13 cellular contexts compared by ENCODE assay signal in genomic region chr2:43192039-43192438, GRCh38. TPM values are rescaled to one million over a fixed set of nuclear protein-coding genes. Genes with fewer than 3 reads are reported as not detected.
DNase-seq lines count a peak whose midpoint lies in the region; ATAC-seq and TF ChIP-seq lines count a peak whose summit lies in the region.
"Had no signal": no experiment of that assay in that cellular context is flagged by ENCODE, and none has a peak within 500 bp of the region (broad histone marks: within the 10 kb centered on the region; RNA-seq: fewer than 3 reads in every experiment).

No MANE protein-coding gene starts in this region.

- H3K4me3 ChIP-seq in OCI-LY1 (ENCODE audit: low read depth, low read length, poor library complexity, severe bottlenecking) (no peak overlapping the region), ascending aorta (no peak overlapping the region)
- H3K4me3 ChIP-seq: SK-N-MC had no signal

- H3K4me2 ChIP-seq in OCI-LY1 (ENCODE audit: low read length) = no peak overlapping the region

- no peaks in the 10 kb centered on the region for H3K36me3 ChIP-seq in OCI-LY1 (ENCODE audit: insufficient read depth, low read length)
- H3K36me3 ChIP-seq in ascending aorta = no peaks in the 10 kb centered on the region

- no peak for DNase-seq in activated T-cell treated with anti-CD3 and anti-CD28 coated beads, Interleukin-2, amount 50 U/mL, for 72 hours
- DNase-seq in activated T-cell treated with anti-CD3 and anti-CD28 coated beads, Interleukin-2, amount 50 U/mL, for 4 hours = no peak
- no peak for DNase-seq in chondrocyte (ENCODE audit: low spot score)
- no peak for DNase-seq in progenitor cell of endocrine pancreas (ENCODE audit: low spot score, unreplicated experiment)
- no peak for DNase-seq in mucosa of gallbladder (ENCODE audit: low spot score)
- no peak for DNase-seq in ascending aorta (ENCODE audit: low spot score in 2 of 2)
- DNase-seq: foreskin melanocyte; NCI-H1417 treated with DMSO at 0.1 percent for 48 hours; stimulated activated CD4-positive, alpha-beta T cell treated with anti-CD3 and anti-CD28 coated beads, Interleukin-4, amount 100 ng/mL, for 24 hours had no signal

- no peaks in the 10 kb centered on the region for H3K79me2 ChIP-seq in OCI-LY1 (ENCODE audit: insufficient read depth, low read length)

- peaks cover 65% of the 10 kb centered on the region for H3K4me1 Mint-ChIP-seq in activated T-cell treated with anti-CD3 and anti-CD28 coated beads, Interleukin-2, amount 50 U/mL, for 72 hours (ENCODE audit: low read depth)
- peaks cover 63% of the 10 kb centered on the region for H3K4me1 Mint-ChIP-seq in activated T-cell treated with anti-CD3 and anti-CD28 coated beads, Interleukin-2, amount 50 U/mL, for 4 hours (ENCODE audit: low read depth)
- H3K4me1 Mint-ChIP-seq in chondrocyte (ENCODE audit: low read depth) (peaks cover 5% of the 10 kb centered on the region), progenitor cell of endocrine pancreas (ENCODE audit: low read depth) (peaks cover 38% of the 10 kb centered on the region)

- peaks cover 0 to 3% of the 10 kb centered on the region in 2 donors for H3K36me3 Mint-ChIP-seq in activated T-cell treated with anti-CD3 and anti-CD28 coated beads, Interleukin-2, amount 50 U/mL, for 72 hours (ENCODE audit: insufficient read depth in 2 of 2)
- no peaks in the 10 kb centered on the region for H3K36me3 Mint-ChIP-seq in activated T-cell treated with anti-CD3 and anti-CD28 coated beads, Interleukin-2, amount 50 U/mL, for 4 hours (ENCODE audit: insufficient read depth)
- peaks cover 2% of the 10 kb centered on the region for H3K36me3 Mint-ChIP-seq in chondrocyte (ENCODE audit: low read depth)
- no peaks in the 10 kb centered on the region for H3K36me3 Mint-ChIP-seq in progenitor cell of endocrine pancreas (ENCODE audit: insufficient read depth)

- H3K9me2 ChIP-seq in OCI-LY1 (ENCODE audit: low read depth, low read length) = no peaks in the 10 kb centered on the region

- no peak overlapping the region for H3K9ac ChIP-seq in OCI-LY1 (ENCODE audit: low read length)

- H3K4me1 ChIP-seq in OCI-LY1 (ENCODE audit: insufficient read depth, low read length, severe bottlenecking) = peaks cover 57% of the 10 kb centered on the region
- H3K4me1 ChIP-seq in ascending aorta = no peaks in the 10 kb centered on the region

- no peak overlapping the region for H2AFZ ChIP-seq in OCI-LY1 (ENCODE audit: low read length)

- no peaks in the 10 kb centered on the region for H3K9me3 Mint-ChIP-seq in activated T-cell treated with anti-CD3 and anti-CD28 coated beads, Interleukin-2, amount 50 U/mL, for 72 hours
- H3K9me3 Mint-ChIP-seq in activated T-cell treated with anti-CD3 and anti-CD28 coated beads, Interleukin-2, amount 50 U/mL, for 4 hours = no peaks in the 10 kb centered on the region
- H3K9me3 Mint-ChIP-seq in chondrocyte (ENCODE audit: low read depth) (no peaks in the 10 kb centered on the region), progenitor cell of endocrine pancreas (ENCODE audit: low read depth) (no peaks in the 10 kb centered on the region)

- H4K20me1 ChIP-seq in OCI-LY1 (ENCODE audit: insufficient read depth, low read length) = no peaks in the 10 kb centered on the region

- no peak for ATAC-seq in activated T-cell treated with anti-CD3 and anti-CD28 coated beads, Interleukin-2, amount 50 U/mL, for 72 hours (replicated peaks in 1 of 2)
- ATAC-seq in activated T-cell treated with anti-CD3 and anti-CD28 coated beads, Interleukin-2, amount 50 U/mL, for 4 hours = no peak
- no peak for ATAC-seq in GM18858 (IDR thresholded peaks at IDR 0.05; ENCODE audit: unreplicated experiment)

- TF ChIP-seq CTCF in OCI-LY1 (IDR thresholded peaks at IDR 0.05; ENCODE audit: low read length) = peak; percentile 70
- peak; percentile 57 for TF ChIP-seq CTCF in chondrocyte (IDR thresholded peaks at IDR 0.05)
- TF ChIP-seq CTCF in progenitor cell of endocrine pancreas (IDR thresholded peaks at IDR 0.05; ENCODE audit: unreplicated experiment) = peak; percentile 42
- TF ChIP-seq CTCF in ascending aorta (IDR thresholded peaks at IDR 0.05) = no peak

- H3F3A ChIP-seq in OCI-LY1 (ENCODE audit: insufficient read depth, low read length) = no peaks in the 10 kb centered on the region

- no peak overlapping the region for H3K4me3 Mint-ChIP-seq in activated T-cell treated with anti-CD3 and anti-CD28 coated beads, Interleukin-2, amount 50 U/mL, for 72 hours
- no peak overlapping the region for H3K4me3 Mint-ChIP-seq in activated T-cell treated with anti-CD3 and anti-CD28 coated beads, Interleukin-2, amount 50 U/mL, for 4 hours
- H3K4me3 Mint-ChIP-seq in chondrocyte (ENCODE audit: unreplicated experiment) (no peak overlapping the region), progenitor cell of endocrine pancreas (ENCODE audit: low read depth) (no peak overlapping the region)
- H3K4me3 Mint-ChIP-seq: CD14-positive monocyte had no signal

- H3K27me3 ChIP-seq in OCI-LY1 (ENCODE audit: insufficient read depth, low read length) (no peaks in the 10 kb centered on the region), ascending aorta (no peaks in the 10 kb centered on the region)

- H3K9me3 ChIP-seq in OCI-LY1 (ENCODE audit: low read length) (no peaks in the 10 kb centered on the region), ascending aorta (no peaks in the 10 kb centered on the region)

- intact Hi-C loops in ascending aorta (cut with DNase I) = no loop called here

- no peaks in the 10 kb centered on the region for H3K27me3 Mint-ChIP-seq in activated T-cell treated with anti-CD3 and anti-CD28 coated beads, Interleukin-2, amount 50 U/mL, for 72 hours (ENCODE audit: low read depth)
- no peaks in the 10 kb centered on the region for H3K27me3 Mint-ChIP-seq in activated T-cell treated with anti-CD3 and anti-CD28 coated beads, Interleukin-2, amount 50 U/mL, for 4 hours (ENCODE audit: low read depth)
- H3K27me3 Mint-ChIP-seq in chondrocyte (ENCODE audit: low read depth) = no peaks in the 10 kb centered on the region
- H3K27me3 Mint-ChIP-seq in progenitor cell of endocrine pancreas = no peaks in the 10 kb centered on the region

- peak overlapping the region; percentile 34 for H3K27ac Mint-ChIP-seq in activated T-cell treated with anti-CD3 and anti-CD28 coated beads, Interleukin-2, amount 50 U/mL, for 72 hours
- H3K27ac Mint-ChIP-seq in chondrocyte (ENCODE audit: unreplicated experiment) (no peak overlapping the region), progenitor cell of endocrine pancreas (peak overlapping the region; percentile 77)

- peak overlapping the region; percentile 9 for H3K27ac ChIP-seq in OCI-LY1 (ENCODE audit: low read depth, low read length, poor library complexity, severe bottlenecking)
- H3K27ac ChIP-seq in ascending aorta = no peak overlapping the region
- H3K27ac ChIP-seq: SK-N-MC had no signal

RNA-seq across cellular contexts. Expression of gene ZFP36L2, which starts 34.4 kb away (rescaled TPM):
- total RNA-seq in activated T-cell treated with anti-CD3 and anti-CD28 coated beads, Interleukin-2, amount 50 U/mL, for 72 hours = 10 to 100 TPM; 70.8 to 86.4 TPM
- total RNA-seq in activated T-cell treated with anti-CD3 and anti-CD28 coated beads, Interleukin-2, amount 50 U/mL, for 4 hours = 10 to 100 TPM; 67.7 to 81.4 (median 75.5) TPM
- total RNA-seq in chondrocyte = 95.8 to 103 TPM (median 98.3 TPM) in 3 replicates
- 213 and 222 TPM in 2 replicates for total RNA-seq in progenitor cell of endocrine pancreas
- 209 TPM for total RNA-seq in mucosa of gallbladder
- total RNA-seq in ascending aorta = 148 TPM

Comparison
In these comparisons a context has a peak if more than half of its experiments do, and no peak if none do; other contexts are left out.
1. CTCF ChIP-seq: peak in OCI-LY1 (single experiment), chondrocyte (single experiment) and progenitor cell of endocrine pancreas (single experiment); none in ascending aorta (0 of 3).